14 cellular contexts compared by ENCODE assay signal in the genomic region with DNA sequence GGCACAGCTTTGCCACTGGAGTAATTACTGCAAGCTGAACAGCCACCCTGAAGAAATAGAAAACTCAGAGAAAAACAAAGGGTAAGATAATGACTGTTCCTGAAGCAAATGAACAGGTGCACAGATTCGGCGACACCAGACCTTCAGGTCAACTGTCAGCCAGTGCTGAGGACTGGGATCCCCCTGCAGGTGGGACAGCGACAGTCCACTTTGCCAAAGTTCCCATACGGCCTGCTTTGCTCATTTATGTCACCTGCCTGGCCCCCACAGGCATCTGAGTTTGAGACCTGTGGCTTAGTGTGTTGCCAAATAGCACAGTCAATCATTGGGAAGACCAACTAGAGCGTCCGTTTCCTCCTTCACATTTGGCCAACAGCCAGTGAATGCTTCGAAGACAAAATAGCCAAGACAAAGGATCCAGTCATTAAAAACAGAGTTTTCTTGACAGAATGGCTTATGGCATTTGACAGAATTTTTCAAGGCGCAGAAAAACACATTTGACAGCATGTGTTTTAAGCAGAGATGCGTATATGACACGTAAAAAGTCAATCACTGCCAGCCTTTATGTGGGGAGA.
DNase-seq lines count a peak whose midpoint lies in the region; ATAC-seq, FAIRE-seq and TF ChIP-seq lines count a peak whose summit lies in the region.
"Had no signal": no experiment of that assay in that cellular context is flagged by ENCODE, and none has a peak within 500 bp of the region (broad histone marks: within the 10 kb centered on the region; RNA-seq: fewer than 3 reads in every experiment).

No MANE protein-coding gene starts in this region.

- H2AK5ac ChIP-seq in trophoblast cell (ENCODE audit: low read length): no peak overlapping the region

- no peak overlapping the region for H3K9ac ChIP-seq in trophoblast cell (ENCODE audit: low read length)
- H3K9ac ChIP-seq: GM23248 had no signal

- H3K79me2 ChIP-seq in trophoblast cell (ENCODE audit: control insufficient read depth, insufficient read depth, low read length, poor library complexity): no peaks in the 10 kb centered on the region

- ATAC-seq in activated T-helper 17 cell treated with anti-CD3 and anti-CD28 coated beads, Interleukin-2, amount 50 U/mL, for 72 hours (replicated peaks): no peak
- no peak for ATAC-seq in pancreas
- ATAC-seq: activated naive CD8-positive, alpha-beta T cell treated with anti-CD3 and anti-CD28 coated beads, Interleukin-2, amount 50 U/mL, for 24 hours had no signal

- H3K9me3 ChIP-seq in trophoblast cell (ENCODE audit: insufficient read depth, low read depth, low read length): no peaks in the 10 kb centered on the region
- H3K9me3 ChIP-seq in pancreas: no peaks in the 10 kb centered on the region

- H3K27ac Mint-ChIP-seq in activated T-helper 17 cell treated with anti-CD3 and anti-CD28 coated beads, Interleukin-2, amount 50 U/mL, for 72 hours: no peak overlapping the region
- H3K27ac Mint-ChIP-seq: activated naive CD8-positive, alpha-beta T cell treated with anti-CD3 and anti-CD28 coated beads, Interleukin-2, amount 50 U/mL, for 24 hours; T-helper 1 cell treated with Interleukin-12 subunit alpha and Interleukin-12 subunit beta and Interleukin-4 antibody, amounts not matched to agents 30 μg/mL and 1 μg/mL, for 36 hours had no signal

- H3K4ac ChIP-seq in trophoblast cell (ENCODE audit: low read depth, low read length): no peak overlapping the region

- no peak overlapping the region for H2BK120ac ChIP-seq in trophoblast cell (ENCODE audit: insufficient read depth, low read length, poor library complexity)

- no peak overlapping the region for H2BK5ac ChIP-seq in trophoblast cell (ENCODE audit: low read depth, low read length, poor library complexity)

- intact Hi-C loops in pancreas (cut with DNase I): no loop called here

- no peak overlapping the region for H3K4me3 Mint-ChIP-seq in activated T-helper 17 cell treated with anti-CD3 and anti-CD28 coated beads, Interleukin-2, amount 50 U/mL, for 72 hours
- H3K4me3 Mint-ChIP-seq: activated naive CD8-positive, alpha-beta T cell treated with anti-CD3 and anti-CD28 coated beads, Interleukin-2, amount 50 U/mL, for 24 hours; T-helper 1 cell treated with Interleukin-12 subunit alpha and Interleukin-12 subunit beta and Interleukin-4 antibody, amounts not matched to agents 30 μg/mL and 1 μg/mL, for 36 hours had no signal

- H3K79me1 ChIP-seq in trophoblast cell (ENCODE audit: low read length): no peaks in the 10 kb centered on the region

- H3K27me3 ChIP-seq in trophoblast cell (ENCODE audit: insufficient read depth, low read length) (no peaks in the 10 kb centered on the region), pancreas (no peaks in the 10 kb centered on the region)

- H3K4me3 ChIP-seq in cardiac fibroblast (replicated peaks in 1 of 2; ENCODE audit: low read depth in 2 of 2, low read length in 2 of 2) (no peak overlapping the region), trophoblast cell (ENCODE audit: low read depth, low read length) (no peak overlapping the region), pancreas (no peak overlapping the region)
- H3K4me3 ChIP-seq: GM23248 had no signal

- H3K4me2 ChIP-seq in trophoblast cell (ENCODE audit: low read length): no peak overlapping the region

- H3K4me1 ChIP-seq in trophoblast cell (ENCODE audit: control insufficient read depth in 1 of 2, insufficient read depth in 2 of 2, low read length in 2 of 2): no peaks in the 10 kb centered on the region
- H3K4me1 ChIP-seq in pancreas: no peaks in the 10 kb centered on the region

- H3K27ac ChIP-seq in trophoblast cell (ENCODE audit: low read depth, low read length) (no peak overlapping the region), pancreas (no peak overlapping the region)
- H3K27ac ChIP-seq: GM23248 had no signal

- no peak overlapping the region for H3K14ac ChIP-seq in trophoblast cell (ENCODE audit: low read length)

- TF ChIP-seq CTCF in cardiac fibroblast (IDR thresholded peaks at IDR 0.05; ENCODE audit: low read depth, low read length): peak; percentile 5
- TF ChIP-seq CTCF in pancreas (IDR thresholded peaks at IDR 0.05): no peak

- H3K27me3 Mint-ChIP-seq in activated T-helper 17 cell treated with anti-CD3 and anti-CD28 coated beads, Interleukin-2, amount 50 U/mL, for 72 hours: peaks cover 17% of the 10 kb centered on the region

- no peak overlapping the region for H4K8ac ChIP-seq in trophoblast cell (ENCODE audit: low read depth, low read length)

- H3K36me3 Mint-ChIP-seq in activated T-helper 17 cell treated with anti-CD3 and anti-CD28 coated beads, Interleukin-2, amount 50 U/mL, for 72 hours (ENCODE audit: low read depth): no peaks in the 10 kb centered on the region

- no peaks in the 10 kb centered on the region for H3K4me1 Mint-ChIP-seq in activated T-helper 17 cell treated with anti-CD3 and anti-CD28 coated beads, Interleukin-2, amount 50 U/mL, for 72 hours
- H3K4me1 Mint-ChIP-seq: activated naive CD8-positive, alpha-beta T cell treated with anti-CD3 and anti-CD28 coated beads, Interleukin-2, amount 50 U/mL, for 24 hours had no signal

- DNase-seq in DMS 273 (lab: John Stamatoyannopoulos, UW; ENCODE audit: unreplicated experiment): peak; percentile 39
- no peak for DNase-seq in DMS 273 treated with DMSO at 0.1 percent for 48 hours (lab: John Stamatoyannopoulos, UW)
- peak; percentile 83 for DNase-seq in NCI-H1105 treated with DMSO at 0.1 percent for 48 hours (lab: John Stamatoyannopoulos, UW)
- DNase-seq in cardiac fibroblast (ENCODE audit: low read depth in 2 of 2): no peak
- peak; percentile 35 to 61 for DNase-seq in trophoblast cell
- DNase-seq in GF-D8 (lab: John Stamatoyannopoulos, UW): no peak
- DNase-seq in pancreas: no peak
- DNase-seq: activated naive CD8-positive, alpha-beta T cell treated with anti-CD3 and anti-CD28 coated beads, Interleukin-2, amount 50 U/mL, for 24 hours; EL; GM23248; NCI-H510A had no signal

- H3K36me3 ChIP-seq in trophoblast cell (ENCODE audit: control insufficient read depth in 1 of 2, insufficient read depth in 2 of 2, low read length in 2 of 2): no peaks in the 10 kb centered on the region
- H3K36me3 ChIP-seq in pancreas: no peaks in the 10 kb centered on the region

- H2AFZ ChIP-seq in trophoblast cell (ENCODE audit: insufficient read depth, low read length, poor library complexity): no peak overlapping the region
- H2AFZ ChIP-seq: GM23248 had no signal

- no peaks in the 10 kb centered on the region for H3K9me3 Mint-ChIP-seq in activated T-helper 17 cell treated with anti-CD3 and anti-CD28 coated beads, Interleukin-2, amount 50 U/mL, for 72 hours
- H3K9me3 Mint-ChIP-seq: activated naive CD8-positive, alpha-beta T cell treated with anti-CD3 and anti-CD28 coated beads, Interleukin-2, amount 50 U/mL, for 24 hours; T-helper 1 cell treated with Interleukin-12 subunit alpha and Interleukin-12 subunit beta and Interleukin-4 antibody, amounts not matched to agents 30 μg/mL and 1 μg/mL, for 36 hours had no signal

- H4K12ac ChIP-seq in trophoblast cell (ENCODE audit: low read depth, low read length): no peak overlapping the region

- no peak overlapping the region for H2BK12ac ChIP-seq in trophoblast cell (ENCODE audit: low read length)

- WGBS in trophoblast cell (ENCODE audit: extremely low coverage, insufficient coverage, insufficient read length): no CpG with 5 or more reads among the region's 10 CpGs
- 38 to 42% methylated on average over 10 of the region's 10 CpGs for WGBS in pancreas, 2 donors

- no peak overlapping the region for H3K18ac ChIP-seq in trophoblast cell (ENCODE audit: low read length)

- H4K91ac ChIP-seq in trophoblast cell (ENCODE audit: low read depth, low read length): no peak overlapping the region

- no peak for FAIRE-seq in pancreas (lab: Jason Lieb, UNC)
- FAIRE-seq: A204.1 had no signal

- H3K23ac ChIP-seq in trophoblast cell (ENCODE audit: low read length): no peak overlapping the region

Comparison
In these comparisons a context has a peak if more than half of its experiments do, and no peak if none do; other contexts are left out.
1. DNase-seq: peak in DMS 273 (single experiment), NCI-H1105 treated with DMSO at 0.1 percent for 48 hours (single experiment) and trophoblast cell (2 of 2); none in DMS 273 treated with DMSO at 0.1 percent for 48 hours (single experiment), cardiac fibroblast (0 of 2), GF-D8 (single experiment) and pancreas (0 of 6).